Comparison of ENCODE assay signal across 24 cellular contexts in the genomic region with DNA sequence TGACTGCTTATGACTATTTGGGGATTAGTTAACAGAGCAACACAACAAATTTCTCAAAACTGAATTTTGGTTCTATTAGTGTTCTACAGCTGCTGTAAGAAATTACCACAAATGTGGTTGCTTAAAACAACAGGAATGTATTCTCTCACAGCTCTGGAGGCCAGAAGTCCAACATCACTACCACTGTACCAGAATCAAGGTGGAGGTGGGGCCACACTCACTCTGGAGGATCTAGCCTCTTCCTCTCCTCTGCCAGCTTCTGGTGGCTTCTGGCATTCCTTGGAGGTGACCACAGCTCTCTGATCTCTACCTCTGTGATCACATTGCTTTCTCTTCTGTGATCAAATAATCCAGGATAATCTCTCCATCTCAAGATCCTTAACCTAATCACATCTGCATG.
DNase-seq lines count a peak whose midpoint lies in the region; ATAC-seq and TF ChIP-seq lines count a peak whose summit lies in the region.
"Had no signal": no experiment of that assay in that cellular context is flagged by ENCODE, and none has a peak within 500 bp of the region (broad histone marks: within the 10 kb centered on the region; RNA-seq: fewer than 3 reads in every experiment).

No MANE protein-coding gene starts in this region.

- in situ Hi-C loops in GM23248 (cut with MboI) = no loop called here

- H3K27ac Mint-ChIP-seq in endodermal cell = peak overlapping the region; percentile 76
- no peak overlapping the region for H3K27ac Mint-ChIP-seq in osteocyte (ENCODE audit: unreplicated experiment)
- H3K27ac Mint-ChIP-seq: activated naive CD4-positive, alpha-beta T cell treated with anti-CD3 and anti-CD28 coated beads for 36 hours; stimulated activated naive CD8-positive, alpha-beta T cell treated with anti-CD3 and anti-CD28 coated beads, Interleukin-15, Interleukin-2, amounts not matched to agents 100 ng/mL and 50 ng/mL, for 24 hours had no signal

- ATAC-seq in GM21576 (IDR thresholded peaks at IDR 0.05; ENCODE audit: unreplicated experiment) = no peak
- ATAC-seq: activated T-cell treated with anti-CD3 and anti-CD28 coated beads, Interleukin-2, amount 50 U/mL, for 4 hours; foreskin keratinocyte; Right ventricle myocardium inferior had no signal

- no peaks in the 10 kb centered on the region for H3K27me3 ChIP-seq in GM23248 (replicated peaks; ENCODE audit: insufficient read depth)
- no peaks in the 10 kb centered on the region for H3K27me3 ChIP-seq in MG63
- no peaks in the 10 kb centered on the region for H3K27me3 ChIP-seq in endodermal cell (ENCODE audit: control insufficient read depth, insufficient read depth, low read length, poor library complexity, severe bottlenecking)
- H3K27me3 ChIP-seq: tibial artery had no signal

- H3F3A ChIP-seq in GM23248 (ENCODE audit: insufficient read depth) = peaks cover 15% of the 10 kb centered on the region; the same call in 1 of the 2 replicates

- H3K4me3 ChIP-seq in GM23248 (no peak overlapping the region), MG63 (no peak overlapping the region), endodermal cell (ENCODE audit: low read length) (no peak overlapping the region)
- H3K4me3 ChIP-seq: tibial artery had no signal

- no peaks in the 10 kb centered on the region for H3K36me3 Mint-ChIP-seq in endodermal cell (ENCODE audit: low read depth)
- no peaks in the 10 kb centered on the region for H3K36me3 Mint-ChIP-seq in osteocyte (ENCODE audit: unreplicated experiment)

- H3K9ac ChIP-seq in GM23248 = no peak overlapping the region
- no peak overlapping the region for H3K9ac ChIP-seq in endodermal cell (ENCODE audit: extremely low read depth, low read length, poor library complexity, severe bottlenecking)

- H3K27me3 Mint-ChIP-seq in endodermal cell (ENCODE audit: insufficient read depth) = peaks cover 14% of the 10 kb centered on the region
- peaks cover 12% of the 10 kb centered on the region for H3K27me3 Mint-ChIP-seq in osteocyte (ENCODE audit: unreplicated experiment)

- H3K27ac ChIP-seq in GM23248 (no peak overlapping the region), endodermal cell (ENCODE audit: low read depth, low read length) (no peak overlapping the region)
- H3K27ac ChIP-seq: foreskin keratinocyte, HL-60, tibial artery had no signal

- H3K79me2 ChIP-seq in GM23248 (ENCODE audit: insufficient read depth) = no peaks in the 10 kb centered on the region

- peaks cover 44% of the 10 kb centered on the region for H3K4me1 Mint-ChIP-seq in endodermal cell
- H3K4me1 Mint-ChIP-seq in osteocyte (ENCODE audit: unreplicated experiment) = peaks cover 8% of the 10 kb centered on the region

- no peak overlapping the region for H3K4me2 ChIP-seq in GM23248 (ENCODE audit: unreplicated experiment)

- H3K4me3 Mint-ChIP-seq in endodermal cell = no peak overlapping the region
- no peak overlapping the region for H3K4me3 Mint-ChIP-seq in osteocyte (ENCODE audit: unreplicated experiment)
- H3K4me3 Mint-ChIP-seq: activated naive CD4-positive, alpha-beta T cell treated with anti-CD3 and anti-CD28 coated beads for 36 hours; activated T-cell treated with anti-CD3 and anti-CD28 coated beads, Interleukin-2, amount 50 U/mL, for 4 hours; stimulated activated naive CD8-positive, alpha-beta T cell treated with anti-CD3 and anti-CD28 coated beads, Interleukin-15, Interleukin-2, amounts not matched to agents 100 ng/mL and 50 ng/mL, for 24 hours had no signal

- no peaks in the 10 kb centered on the region for H3K9me2 ChIP-seq in GM23248 (ENCODE audit: insufficient read depth)

- H3K36me3 ChIP-seq in GM23248 (ENCODE audit: low read depth) (no peaks in the 10 kb centered on the region), MG63 (no peaks in the 10 kb centered on the region), endodermal cell (ENCODE audit: control insufficient read depth, insufficient read depth, low read length) (no peaks in the 10 kb centered on the region)
- H3K36me3 ChIP-seq: tibial artery had no signal

- H3K4me1 ChIP-seq in GM23248 (ENCODE audit: insufficient read depth) (peaks cover 7% of the 10 kb centered on the region), endodermal cell (ENCODE audit: control insufficient read depth, insufficient read depth, low read length) (peaks cover 15% of the 10 kb centered on the region)
- H3K4me1 ChIP-seq: foreskin keratinocyte, tibial artery had no signal

- H4K20me1 ChIP-seq in GM23248 (ENCODE audit: insufficient read depth) = no peaks in the 10 kb centered on the region

- TF ChIP-seq CTCF in endodermal cell (conservative IDR thresholded peaks at IDR 0.05) = peak; percentile 26
- no peak for TF ChIP-seq CTCF in osteocyte (IDR thresholded peaks at IDR 0.05)

- H3K9me3 ChIP-seq in GM23248 (ENCODE audit: low read depth) (no peaks in the 10 kb centered on the region), MG63 (peaks cover 5% of the 10 kb centered on the region), endodermal cell (ENCODE audit: control insufficient read depth, low read length) (no peaks in the 10 kb centered on the region)
- H3K9me3 ChIP-seq: tibial artery had no signal

- H3K9me3 Mint-ChIP-seq in endodermal cell = no peaks in the 10 kb centered on the region
- no peaks in the 10 kb centered on the region for H3K9me3 Mint-ChIP-seq in osteocyte (ENCODE audit: unreplicated experiment)
- H3K9me3 Mint-ChIP-seq: activated naive CD4-positive, alpha-beta T cell treated with anti-CD3 and anti-CD28 coated beads for 36 hours; activated T-cell treated with anti-CD3 and anti-CD28 coated beads, Interleukin-2, amount 50 U/mL, for 4 hours; stimulated activated naive CD8-positive, alpha-beta T cell treated with anti-CD3 and anti-CD28 coated beads, Interleukin-15, Interleukin-2, amounts not matched to agents 100 ng/mL and 50 ng/mL, for 24 hours had no signal

- H2AFZ ChIP-seq in GM23248 = no peak overlapping the region

- DNase-seq in GM23248 (peak; percentile 58), MG63 (peak; percentile 44), endodermal cell (peak; percentile 52), osteocyte (ENCODE audit: extremely low spot score, unreplicated experiment) (peak; percentile 8), NCI-H2081 treated with DMSO at 0.1 percent for 48 hours (lab: John Stamatoyannopoulos, UW) (no peak), DMS79 treated with DMSO at 0.1 percent for 48 hours (lab: John Stamatoyannopoulos, UW) (no peak)
- DNase-seq: activated CD4-positive, alpha-beta T cell treated with anti-CD3 and anti-CD28 coated beads for 1 hour; activated CD8-positive, alpha-beta memory T cell treated with anti-CD3 and anti-CD28 coated beads for 24 hours; activated naive CD4-positive, alpha-beta T cell treated with anti-CD3 and anti-CD28 coated beads for 36 hours; activated T-cell treated with anti-CD3 and anti-CD28 coated beads, Interleukin-2, amount 50 U/mL, for 4 hours; AML-193; cerebellar nuclear complex; foreskin keratinocyte; NCI-H1694 treated with DMSO at 0.1 percent for 48 hours; NCI-H748 treated with DMSO at 0.1 percent for 48 hours; occipital lobe; right cardiac atrium; stimulated activated CD4-positive, alpha-beta T cell treated with anti-CD3 and anti-CD28 coated beads, Interleukin-12 subunit alpha, Interleukin-12 subunit beta, amount 100 ng/mL, for 4 hours; T-helper 1 cell; tibial artery had no signal

Comparison
In these comparisons a context has a peak if more than half of its experiments do, and no peak if none do; other contexts are left out.
1. DNase-seq: peak in GM23248 (single experiment), MG63 (single experiment), endodermal cell (single experiment) and osteocyte (single experiment); none in NCI-H2081 treated with DMSO at 0.1 percent for 48 hours (single experiment) and DMS79 treated with DMSO at 0.1 percent for 48 hours (single experiment).